In genomic region chr2:217077841-217078407, GRCh38 we compare ENCODE assay signal across 1 cellular context.
A peak's percentile ranks its signal among the peaks of the same experiment; 100 is the strongest.
TF ChIP-seq lines count a peak whose summit lies in the region.

No MANE protein-coding gene starts in this region.

TF ChIP-seq in K562, 482 proteins besides CTCF, POLR2A, EP300 and RAD21 (continued from another document and continues in another):
- TF ChIP-seq RBBP5 (IDR thresholded peaks at IDR 0.05; ENCODE audit: borderline replicate concordance, insufficient read depth, low read length, poor library complexity, severe bottlenecking) (no peak), GATAD2A (IDR thresholded peaks at IDR 0.05) (no peak; the same call in 1 of the 2 replicates), ZNF75A (CRISPR knock-in tag; IDR thresholded peaks at IDR 0.05) (no peak), POLR2AphosphoS5 (IDR thresholded peaks at IDR 0.05; ENCODE audit: control insufficient read depth, insufficient read depth, low read depth, low read length) (peak; percentile 64; the same call in 1 of the 2 replicates), ZNF311 (CRISPR knock-in tag; IDR thresholded peaks at IDR 0.05) (no peak), CBX3 (IDR thresholded peaks at IDR 0.05; ENCODE audit: borderline replicate concordance in 1 of 2, low read length in 2 of 2) (peak in 1 of 2 experiments; percentile 34; a peak in 1 of 3 replicates), MXI1 (IDR thresholded peaks at IDR 0.05; ENCODE audit: low read depth, low read length) (no peak), FOXA3 (CRISPR knock-in tag; conservative IDR thresholded peaks at IDR 0.05 in 1 of 2, IDR thresholded peaks at IDR 0.05 in 1 of 2) (no peak), ZNF586 (CRISPR knock-in tag; conservative IDR thresholded peaks at IDR 0.05) (no peak), ZSCAN32 (CRISPR knock-in tag; IDR thresholded peaks at IDR 0.05) (no peak), ZBTB43 (CRISPR knock-in tag; IDR thresholded peaks at IDR 0.05) (no peak), SMAD4 (CRISPR knock-in tag; conservative IDR thresholded peaks at IDR 0.05) (peak; percentile 63; the same call in 1 of the 2 replicates), BCLAF1 (IDR thresholded peaks at IDR 0.05; ENCODE audit: borderline replicate concordance in 1 of 2, control insufficient read depth in 1 of 2, low read depth in 2 of 2, low read length in 1 of 2) (no peak), KLF1 (tag; IDR thresholded peaks at IDR 0.05) (no peak), ZBTB5 (IDR thresholded peaks at IDR 0.05) (no peak), PURB (CRISPR knock-in tag; IDR thresholded peaks at IDR 0.05; ENCODE audit: low read depth) (no peak), ATF7 (IDR thresholded peaks at IDR 0.05) (peak; percentile 65), ZBTB26 (CRISPR knock-in tag; IDR thresholded peaks at IDR 0.05) (no peak), ZNF655 (CRISPR knock-in tag; IDR thresholded peaks at IDR 0.05) (no peak), NONO (IDR thresholded peaks at IDR 0.05; ENCODE audit: low read depth in 2 of 2, low read length in 1 of 2) (peak in 1 of 2 experiments; percentile 26; a peak in 1 of 4 replicates), FUS (optimal IDR thresholded peaks at IDR 0.05; ENCODE audit: low read depth, low read length) (no peak), HINFP (tag; conservative IDR thresholded peaks at IDR 0.05; ENCODE audit: low read depth) (no peak), TRIM24 (IDR thresholded peaks at IDR 0.05) (peak; percentile 75 to 78), ZNF584 (CRISPR knock-in tag; IDR thresholded peaks at IDR 0.05; ENCODE audit: low read depth) (peak; percentile 85), PHB (CRISPR knock-in tag; IDR thresholded peaks at IDR 0.05) (no peak), FOXK1 (CRISPR knock-in tag; IDR thresholded peaks at IDR 0.05; ENCODE audit: borderline replicate concordance) (no peak), NFIX (CRISPR knock-in tag; IDR thresholded peaks at IDR 0.05; ENCODE audit: low read depth) (no peak), RFX7 (CRISPR knock-in tag; IDR thresholded peaks at IDR 0.05) (no peak), ZNF41 (CRISPR knock-in tag; conservative IDR thresholded peaks at IDR 0.05) (no peak), MBD1 (CRISPR knock-in tag; IDR thresholded peaks at IDR 0.05) (no peak), ZNF57 (CRISPR knock-in tag; IDR thresholded peaks at IDR 0.05) (no peak), BRCA1 (IDR thresholded peaks at IDR 0.05) (no peak), BRCA1 (CRISPR knock-in tag; IDR thresholded peaks at IDR 0.05) (no peak), HDAC3 (IDR thresholded peaks at IDR 0.05; ENCODE audit: borderline replicate concordance, partially characterized antibody) (peak; percentile 54), ARID4B (CRISPR knock-in tag; IDR thresholded peaks at IDR 0.05) (no peak), RBM34 (IDR thresholded peaks at IDR 0.05; ENCODE audit: borderline replicate concordance, insufficient read depth, low read length) (no peak), U2AF2 (optimal IDR thresholded peaks at IDR 0.05; ENCODE audit: low read depth, low read length) (no peak), NFRKB (IDR thresholded peaks at IDR 0.05; ENCODE audit: low read depth) (no peak), MTA3 (IDR thresholded peaks at IDR 0.05; ENCODE audit: borderline replicate concordance) (peak; percentile 59; the same call in 1 of the 2 replicates), ZNF280A (IDR thresholded peaks at IDR 0.05; ENCODE audit: low read depth, partially characterized antibody) (no peak), TOE1 (IDR thresholded peaks at IDR 0.05; ENCODE audit: borderline replicate concordance) (peak; percentile 25; the same call in 1 of the 2 replicates), TOE1 (CRISPR knock-in tag; IDR thresholded peaks at IDR 0.05; ENCODE audit: borderline replicate concordance, low read depth) (no peak), ZNF589 (CRISPR knock-in tag; IDR thresholded peaks at IDR 0.05; ENCODE audit: low read depth) (no peak; the same call in 1 of the 2 replicates), PML (IDR thresholded peaks at IDR 0.05; ENCODE audit: low read length) (peak; percentile 77; the same call in 1 of the 2 replicates), HDGF (IDR thresholded peaks at IDR 0.05) (no peak)
